8 cellular contexts compared by ENCODE assay signal in the genomic region with DNA sequence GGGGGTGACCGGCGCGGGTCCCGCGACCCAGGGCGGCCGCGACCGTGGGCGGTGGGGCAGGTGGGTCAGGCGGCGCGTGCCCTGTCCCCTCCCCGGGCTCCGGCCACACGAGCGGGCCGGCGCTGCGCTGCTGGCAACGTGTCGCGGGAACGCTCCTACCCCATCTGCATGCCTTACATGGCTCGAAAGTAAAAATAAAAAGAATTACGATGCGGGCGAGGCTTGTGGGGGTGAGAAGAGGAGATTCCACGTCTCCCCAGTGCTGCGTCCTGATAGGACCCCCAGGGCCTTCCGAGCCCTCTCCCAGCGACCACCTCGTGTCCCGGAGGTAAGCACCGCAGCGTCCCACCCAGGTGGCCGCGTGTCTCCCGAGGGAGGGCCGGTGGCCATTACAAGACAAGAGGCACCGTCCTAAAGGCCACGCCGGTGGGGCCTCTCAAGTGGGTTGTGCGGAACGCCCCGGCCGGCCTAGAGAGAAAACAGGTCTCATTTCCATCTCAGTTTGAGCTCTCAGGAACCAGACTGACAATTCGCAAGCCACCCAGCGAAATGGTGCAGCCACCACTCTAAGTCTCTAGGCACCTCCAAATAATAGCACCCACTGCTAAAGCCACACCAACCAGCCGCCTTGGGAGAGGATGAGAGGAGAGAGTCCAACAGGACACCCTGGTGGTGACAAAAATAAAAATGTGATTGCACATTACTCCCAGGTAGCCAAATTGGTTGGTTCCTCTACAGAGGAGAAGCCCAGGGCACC. TPM values are rescaled to one million over a fixed set of nuclear protein-coding genes. Genes with fewer than 3 reads are reported as not detected.
A peak's percentile ranks its signal among the peaks of the same experiment; 100 is the strongest.
DNase-seq lines count a peak whose midpoint lies in the region; ATAC-seq and TF ChIP-seq lines count a peak whose summit lies in the region.

No MANE protein-coding gene starts in this region.

- in situ Hi-C loops in GM18951 (cut with MboI; ENCODE audit: low sequenced_read_pairs, unreplicated experiment), result loop anchor here (25.0 kb wide), 1 partner anchor 380 kb away; no protein-coding TSS in a partner anchor

- TF ChIP-seq CTCF in BJ (IDR thresholded peaks at IDR 0.05; ENCODE audit: insufficient read depth, low read depth, low read length), result peak; percentile 43

- CTCF ChIA-PET in BJ (lab: Yijun Ruan, JAX), result interaction anchor here (1.3 kb wide), 1 partner anchor 293 kb away, joined by 3 read pairs; no protein-coding TSS in a partner anchor

- H3K27me3 ChIP-seq in BJ (ENCODE audit: control insufficient read depth, insufficient read depth, low read length), result no peaks in the 10 kb centered on the region

- peaks cover 16% of the 10 kb centered on the region for H3K4me1 ChIP-seq in mesodermal cell (ENCODE audit: control insufficient read depth, insufficient read depth, low read length, poor library complexity, severe bottlenecking)

- peak overlapping the region; percentile 74 for H3K4me3 ChIP-seq in BJ (ENCODE audit: low read depth, low read length)
- H3K4me3 ChIP-seq in mesodermal cell (ENCODE audit: extremely low read depth, insufficient read depth, low read length, poor library complexity, severe bottlenecking), result peak overlapping the region; percentile 45

- 2 to 3% methylated on average over 23 to 35 of the region's 50 CpGs for WGBS in mesodermal cell (ENCODE audit: insufficient coverage in 2 of 2), 2 experiments

- no peak for DNase-seq in BJ (ENCODE audit: low read depth)
- peak; percentile 90 for DNase-seq in NCI-H69 (lab: John Stamatoyannopoulos, UW)
- DNase-seq in activated CD4-positive, alpha-beta T cell treated with anti-CD3 and anti-CD28 coated beads, Interleukin-2, amount 50 U/mL, for 48 hours, result peak; percentile 53 to 67
- DNase-seq in effector CD8-positive, alpha-beta T cell (lab: John Stamatoyannopoulos, UW), result peak; percentile 21
- DNase-seq in stimulated activated CD8-positive, alpha-beta memory T cell treated with anti-CD3 and anti-CD28 coated beads, Interleukin-7, amount 100 ng/mL, for 4 hours (ENCODE audit: low read depth in 2 of 2), result peak; percentile 37 to 46

- no peaks in the 10 kb centered on the region for H3K9me3 ChIP-seq in mesodermal cell (ENCODE audit: control insufficient read depth, low read length)

- POLR2A ChIA-PET in BJ (lab: Charles Lee), result interaction anchor here (0.6 kb wide), 1 partner anchor 506 kb away, joined by 8 read pairs; no protein-coding TSS in a partner anchor

- peak overlapping the region; percentile 29 for H3K27ac ChIP-seq in mesodermal cell (ENCODE audit: low read depth, low read length, severe bottlenecking)

- peak; percentile 50 for ATAC-seq in HG03159 (IDR thresholded peaks at IDR 0.05; ENCODE audit: unreplicated experiment)

- peak; percentile 35 for TF ChIP-seq POLR2A in GM18951 (IDR thresholded peaks at IDR 0.05; ENCODE audit: extremely low read depth, insufficient read depth, insufficient read length)

- no peaks in the 10 kb centered on the region for H3K36me3 ChIP-seq in BJ (ENCODE audit: control insufficient read depth, insufficient read depth, low read length)
- H3K36me3 ChIP-seq in mesodermal cell (ENCODE audit: control insufficient read depth, insufficient read depth, low read length), result peaks cover 16% of the 10 kb centered on the region

RNA-seq across cellular contexts. Expression of a gene that starts 0.6 kb away (rescaled TPM):
- 30.2 and 31.3 TPM in 2 replicates for polyA plus RNA-seq in BJ (2011; rRNA removed)
- 48.4 and 56.2 TPM in 2 replicates for polyA minus RNA-seq in BJ (2011; rRNA and poly(A)+ RNA removed)
- 43.1 TPM for polyA plus RNA-seq in mesodermal cell (2013, experiment 1 of 2)
- 34.7 TPM for polyA plus RNA-seq in mesodermal cell (2013, experiment 2 of 2)
